11 cellular contexts compared by ENCODE assay signal in the genomic region with DNA sequence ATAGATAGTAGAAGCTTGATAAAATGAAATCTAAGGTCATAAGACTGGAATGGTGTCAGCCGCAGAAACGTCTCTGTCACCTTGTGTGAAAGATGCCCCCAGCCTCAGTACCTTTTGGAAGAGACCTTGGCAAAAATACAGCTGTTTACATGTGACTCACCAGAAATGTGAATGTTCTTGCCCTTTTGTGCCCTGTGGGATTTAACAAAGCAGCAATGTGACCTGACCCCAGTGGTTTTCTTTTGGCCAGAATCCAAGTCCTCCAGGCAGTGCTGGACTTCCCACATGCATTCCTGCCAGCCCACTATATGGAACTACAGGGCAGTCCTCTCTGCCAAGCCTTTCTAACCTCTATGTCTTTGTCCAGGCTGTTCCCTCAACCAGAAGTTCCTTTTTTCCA. TPM values are rescaled to one million over a fixed set of nuclear protein-coding genes. Genes with fewer than 3 reads are reported as not detected.
DNase-seq lines count a peak whose midpoint lies in the region; ATAC-seq and TF ChIP-seq lines count a peak whose summit lies in the region.
"Had no signal": no experiment of that assay in that cellular context is flagged by ENCODE, and none has a peak within 500 bp of the region (broad histone marks: within the 10 kb centered on the region; RNA-seq: fewer than 3 reads in every experiment).

No MANE protein-coding gene starts in this region.

- POLR2A ChIA-PET in SK-N-SH (lab: Yijun Ruan, JAX): no interaction called here
- POLR2A ChIA-PET in Caco-2 (lab: Charles Lee): no interaction called here

- BruUV-seq in Caco-2 (replicated peaks; lab: Mats Ljungman, UMichigan): no TSS peak

- no peak for TF ChIP-seq CTCF in SK-N-SH (IDR thresholded peaks at IDR 0.05)
- no peak for TF ChIP-seq CTCF in epithelial cell of esophagus (IDR thresholded peaks at IDR 0.05; ENCODE audit: insufficient read depth, low read depth, low read length, missing control alignments)
- TF ChIP-seq CTCF in Caco-2 (IDR thresholded peaks at IDR 0.05; ENCODE audit: insufficient read depth in 1 of 2, low read depth in 1 of 2, low read length in 1 of 2, severe bottlenecking in 1 of 2, unreplicated experiment in 1 of 2): no peak
- no peak for TF ChIP-seq CTCF in glutamatergic neuron (IDR thresholded peaks at IDR 0.05; ENCODE audit: partially characterized antibody, unreplicated experiment)

- TF ChIP-seq RAD21 in SK-N-SH (IDR thresholded peaks at IDR 0.05; ENCODE audit: low read length): no peak

- H3K79me2 ChIP-seq in SK-N-SH (ENCODE audit: insufficient read depth): no peaks in the 10 kb centered on the region

- WGBS in SK-N-SH (ENCODE audit: low lambda C conversion rate): 100% methylated on average over 2 of the region's 2 CpGs

- ATAC-seq in stimulated activated naive CD8-positive, alpha-beta T cell treated with anti-CD3 and anti-CD28 coated beads, Interleukin-15, Interleukin-2, amounts not matched to agents 100 U/mL and 50 U/mL, for 24 hours: no peak
- ATAC-seq: left lung had no signal

- H3K9me2 ChIP-seq in SK-N-SH: no peaks in the 10 kb centered on the region

- H3K4me1 ChIP-seq in SK-N-SH (ENCODE audit: control insufficient read depth in 1 of 2, insufficient read depth in 2 of 2, low read depth in 1 of 2, low read length in 1 of 2) (peaks cover 3 to 20% of the 10 kb centered on the region in 2 experiments; a peak in 3 of 4 replicates), Caco-2 (no peaks in the 10 kb centered on the region)

- H4K20me1 ChIP-seq in SK-N-SH (ENCODE audit: insufficient read depth): no peaks in the 10 kb centered on the region

- intact Hi-C loops in activated naive CD4-positive, alpha-beta T cell treated with anti-CD3 and anti-CD28 coated beads for 36 hours (cut with micrococcal nuclease): loop anchor here (5.0 kb wide), 1 partner anchor 328 kb away; no protein-coding TSS in a partner anchor
- intact Hi-C loops in Caco-2 (cut with micrococcal nuclease; ENCODE audit: unreplicated experiment): no loop called here

- CTCF ChIA-PET in activated naive CD4-positive, alpha-beta T cell treated with anti-CD3 and anti-CD28 coated beads for 36 hours (lab: Charles Lee): interaction anchor here (1.3 to 13.4 kb wide), 6 partner anchors 10 to 120 kb away, joined by 4 to 109 read pairs (median 26); no protein-coding TSS in a partner anchor
- CTCF ChIA-PET in SK-N-SH (lab: Yijun Ruan, JAX) (interaction anchor here (1.0 to 5.5 kb wide), 5 partner anchors 10 to 157 kb away, joined by 3 to 43 read pairs (median 11); partner anchors contain the start of gene LRRC8C), Caco-2 (lab: Charles Lee) (no interaction called here)

- no peaks in the 10 kb centered on the region for H3F3A ChIP-seq in SK-N-SH (replicated peaks; ENCODE audit: insufficient read depth)

- no peaks in the 10 kb centered on the region for H3K27me3 Mint-ChIP-seq in activated naive CD4-positive, alpha-beta T cell treated with anti-CD3 and anti-CD28 coated beads, Interleukin-2, amount 50 U/mL, for 24 hours
- no peaks in the 10 kb centered on the region for H3K27me3 Mint-ChIP-seq in activated naive CD4-positive, alpha-beta T cell treated with anti-CD3 and anti-CD28 coated beads for 36 hours (ENCODE audit: low read depth)
- H3K27me3 Mint-ChIP-seq in Caco-2 (ENCODE audit: insufficient read depth, unreplicated experiment): no peaks in the 10 kb centered on the region
- peaks cover 3% of the 10 kb centered on the region for H3K27me3 Mint-ChIP-seq in glutamatergic neuron (ENCODE audit: unreplicated experiment)

- H3K4me3 ChIP-seq in SK-N-SH (ENCODE audit: low read depth in 2 of 2, low read length in 1 of 2): no peak overlapping the region
- H3K4me3 ChIP-seq in epithelial cell of esophagus (ENCODE audit: low read length): no peak overlapping the region
- no peak overlapping the region for H3K4me3 ChIP-seq in Caco-2 (ENCODE audit: low read depth, low read length)
- H3K4me3 ChIP-seq: coronary artery, left lung had no signal

- peak overlapping the region; percentile 97 for H3K27ac Mint-ChIP-seq in activated naive CD4-positive, alpha-beta T cell treated with anti-CD3 and anti-CD28 coated beads, Interleukin-2, amount 50 U/mL, for 24 hours
- no peak overlapping the region for H3K27ac Mint-ChIP-seq in activated naive CD4-positive, alpha-beta T cell treated with anti-CD3 and anti-CD28 coated beads for 36 hours
- H3K27ac Mint-ChIP-seq in Caco-2 (ENCODE audit: unreplicated experiment) (no peak overlapping the region), glutamatergic neuron (ENCODE audit: unreplicated experiment) (no peak overlapping the region)

- H3K9me3 ChIP-seq in SK-N-SH: no peaks in the 10 kb centered on the region
- no peaks in the 10 kb centered on the region for H3K9me3 ChIP-seq in Caco-2
- H3K9me3 ChIP-seq: left lung had no signal

- H2AFZ ChIP-seq in SK-N-SH (ENCODE audit: low read depth): no peak overlapping the region

- peaks cover 95% of the 10 kb centered on the region for H3K4me1 Mint-ChIP-seq in activated naive CD4-positive, alpha-beta T cell treated with anti-CD3 and anti-CD28 coated beads, Interleukin-2, amount 50 U/mL, for 24 hours
- H3K4me1 Mint-ChIP-seq in activated naive CD4-positive, alpha-beta T cell treated with anti-CD3 and anti-CD28 coated beads for 36 hours (ENCODE audit: low read depth): peaks cover 95% of the 10 kb centered on the region
- H3K4me1 Mint-ChIP-seq in Caco-2 (ENCODE audit: low read depth, unreplicated experiment): no peaks in the 10 kb centered on the region
- H3K4me1 Mint-ChIP-seq in glutamatergic neuron (ENCODE audit: low read depth, unreplicated experiment): peaks cover 32% of the 10 kb centered on the region

- no peak overlapping the region for H3K4me2 ChIP-seq in SK-N-SH

- H3K36me3 ChIP-seq in SK-N-SH (replicated peaks in 1 of 2; ENCODE audit: control insufficient read depth in 1 of 2, insufficient read depth in 2 of 2, low read length in 1 of 2): no peaks in the 10 kb centered on the region
- no peaks in the 10 kb centered on the region for H3K36me3 ChIP-seq in Caco-2 (ENCODE audit: control insufficient read depth, insufficient read depth, low read length)
- H3K36me3 ChIP-seq: left lung had no signal

- no peaks in the 10 kb centered on the region for H3K9me3 Mint-ChIP-seq in activated naive CD4-positive, alpha-beta T cell treated with anti-CD3 and anti-CD28 coated beads, Interleukin-2, amount 50 U/mL, for 24 hours
- H3K9me3 Mint-ChIP-seq in activated naive CD4-positive, alpha-beta T cell treated with anti-CD3 and anti-CD28 coated beads for 36 hours: no peaks in the 10 kb centered on the region
- no peaks in the 10 kb centered on the region for H3K9me3 Mint-ChIP-seq in Caco-2 (ENCODE audit: unreplicated experiment)
- peaks cover 3% of the 10 kb centered on the region for H3K9me3 Mint-ChIP-seq in glutamatergic neuron (ENCODE audit: unreplicated experiment)

- H3K9ac ChIP-seq in SK-N-SH: no peak overlapping the region

- H3K27me3 ChIP-seq in SK-N-SH (ENCODE audit: insufficient read depth) (no peaks in the 10 kb centered on the region), Caco-2 (replicated peaks; ENCODE audit: control insufficient read depth, insufficient read depth, low read length) (no peaks in the 10 kb centered on the region)
- H3K27me3 ChIP-seq: left lung had no signal

- peak overlapping the region; percentile 88 for H3K4me3 Mint-ChIP-seq in activated naive CD4-positive, alpha-beta T cell treated with anti-CD3 and anti-CD28 coated beads, Interleukin-2, amount 50 U/mL, for 24 hours
- H3K4me3 Mint-ChIP-seq in activated naive CD4-positive, alpha-beta T cell treated with anti-CD3 and anti-CD28 coated beads for 36 hours: no peak overlapping the region
- H3K4me3 Mint-ChIP-seq in Caco-2 (ENCODE audit: unreplicated experiment): no peak overlapping the region
- no peak overlapping the region for H3K4me3 Mint-ChIP-seq in glutamatergic neuron (ENCODE audit: unreplicated experiment)

- H3K36me3 Mint-ChIP-seq in activated naive CD4-positive, alpha-beta T cell treated with anti-CD3 and anti-CD28 coated beads, Interleukin-2, amount 50 U/mL, for 24 hours: peaks cover 9% of the 10 kb centered on the region
- H3K36me3 Mint-ChIP-seq in activated naive CD4-positive, alpha-beta T cell treated with anti-CD3 and anti-CD28 coated beads for 36 hours (ENCODE audit: low read depth): no peaks in the 10 kb centered on the region
- H3K36me3 Mint-ChIP-seq in Caco-2 (ENCODE audit: insufficient read depth, unreplicated experiment) (no peaks in the 10 kb centered on the region), glutamatergic neuron (ENCODE audit: unreplicated experiment) (no peaks in the 10 kb centered on the region)

- TF ChIP-seq EP300 in SK-N-SH (IDR thresholded peaks at IDR 0.05; ENCODE audit: borderline replicate concordance in 1 of 2, low read depth in 1 of 2, low read length in 1 of 2): peak in 1 of 2 experiments; percentile 36; a peak in 1 of 4 replicates

- DNase-seq in activated naive CD4-positive, alpha-beta T cell treated with anti-CD3 and anti-CD28 coated beads for 36 hours: no peak
- no peak for DNase-seq in SK-N-SH
- DNase-seq in epithelial cell of esophagus (ENCODE audit: low read depth): peak; percentile 35
- DNase-seq in stimulated activated naive CD8-positive, alpha-beta T cell treated with anti-CD3 and anti-CD28 coated beads, Interleukin-15, Interleukin-2, amounts not matched to agents 100 U/mL and 50 U/mL, for 24 hours: peak; percentile 29
- no peak for DNase-seq in NCI-H1930 (lab: John Stamatoyannopoulos, UW)
- DNase-seq in Caco-2: no peak
- no peak for DNase-seq in glutamatergic neuron
- DNase-seq: activated CD4-positive, CD25-positive, alpha-beta regulatory T cell treated with anti-CD3 and anti-CD28 coated beads, Interleukin-2, amount 50 U/mL, for 72 hours; left lung had no signal

- no peak overlapping the region for H3K27ac ChIP-seq in SK-N-SH (ENCODE audit: low read depth in 2 of 2, low read length in 1 of 2)
- H3K27ac ChIP-seq: coronary artery, left lung had no signal

RNA-seq across cellular contexts. Expression of gene LRRC8C, which starts 27.2 kb away (rescaled TPM):
- 10 to 100 TPM; 13.6 TPM for total RNA-seq in activated naive CD4-positive, alpha-beta T cell treated with anti-CD3 and anti-CD28 coated beads for 36 hours
- polyA plus RNA-seq in SK-N-SH (2012; rRNA removed): 4.2 and 5.2 TPM in 2 replicates
- polyA plus RNA-seq in SK-N-SH (2012; cell fraction: cytosol; rRNA removed): 6.5 and 6.6 TPM in 2 replicates
- 2.2 and 3.0 TPM in 2 replicates for polyA plus RNA-seq in SK-N-SH (2012; cell fraction: nucleus; rRNA removed)
- total RNA-seq in Caco-2 (2022) (0.07 and 0.11 TPM in 2 replicates), glutamatergic neuron (ENCODE audit: unreplicated experiment) (2.6 TPM)

Comparison
In these comparisons a context has a peak if more than half of its experiments do, and no peak if none do; other contexts are left out.
1. DNase-seq: peak in epithelial cell of esophagus (single experiment) and stimulated activated naive CD8-positive, alpha-beta T cell treated with anti-CD3 and anti-CD28 coated beads, Interleukin-15, Interleukin-2, amounts not matched to agents 100 U/mL and 50 U/mL, for 24 hours (single experiment); none in activated naive CD4-positive, alpha-beta T cell treated with anti-CD3 and anti-CD28 coated beads for 36 hours (single experiment), SK-N-SH (single experiment), NCI-H1930 (0 of 2), Caco-2 (0 of 2) and glutamatergic neuron (single experiment).